10 cellular contexts compared by ENCODE assay signal in genomic region chr7:121337398-121337797, GRCh38. TPM values are rescaled to one million over a fixed set of nuclear protein-coding genes. Genes with fewer than 3 reads are reported as not detected.
DNase-seq lines count a peak whose midpoint lies in the region; ATAC-seq and TF ChIP-seq lines count a peak whose summit lies in the region.
"Had no signal": no experiment of that assay in that cellular context is flagged by ENCODE, and none has a peak within 500 bp of the region (broad histone marks: within the 10 kb centered on the region; RNA-seq: fewer than 3 reads in every experiment).

No MANE protein-coding gene starts in this region.

- POLR2A ChIA-PET in MCF 10A (lab: Yijun Ruan, JAX) = no interaction called here

- H3K4me3 ChIP-seq in breast epithelium (no peak overlapping the region), body of pancreas (no peak overlapping the region), heart right ventricle (no peak overlapping the region)

- H3K36me3 Mint-ChIP-seq in MCF 10A (ENCODE audit: insufficient read depth, unreplicated experiment) = no peaks in the 10 kb centered on the region
- H3K36me3 Mint-ChIP-seq in T-helper 2 cell treated with Interferon-gamma antibody and Interleukin-4, amounts not matched to agents 5 μg/mL and 100 μg/mL, for 36 hours (ENCODE audit: low read depth) = peaks cover 4% of the 10 kb centered on the region

- H3K9me3 Mint-ChIP-seq in MCF 10A (ENCODE audit: unreplicated experiment) = no peaks in the 10 kb centered on the region
- no peaks in the 10 kb centered on the region for H3K9me3 Mint-ChIP-seq in T-helper 2 cell treated with Interferon-gamma antibody and Interleukin-4, amounts not matched to agents 5 μg/mL and 100 μg/mL, for 36 hours
- H3K9me3 Mint-ChIP-seq: neural crest cell had no signal

- no peaks in the 10 kb centered on the region for H3K4me1 Mint-ChIP-seq in MCF 10A (ENCODE audit: insufficient read depth, unreplicated experiment)
- no peaks in the 10 kb centered on the region for H3K4me1 Mint-ChIP-seq in T-helper 2 cell treated with Interferon-gamma antibody and Interleukin-4, amounts not matched to agents 5 μg/mL and 100 μg/mL, for 36 hours (ENCODE audit: low read depth)
- H3K4me1 Mint-ChIP-seq: neural crest cell had no signal

- no peak overlapping the region for H3K4me3 Mint-ChIP-seq in MCF 10A (ENCODE audit: unreplicated experiment)
- H3K4me3 Mint-ChIP-seq in T-helper 2 cell treated with Interferon-gamma antibody and Interleukin-4, amounts not matched to agents 5 μg/mL and 100 μg/mL, for 36 hours = no peak overlapping the region
- H3K4me3 Mint-ChIP-seq: neural crest cell had no signal

- TF ChIP-seq CTCF in MCF 10A (IDR thresholded peaks at IDR 0.05; ENCODE audit: unreplicated experiment) (no peak), breast epithelium (IDR thresholded peaks at IDR 0.05) (no peak), body of pancreas (IDR thresholded peaks at IDR 0.05) (peak in 4 of 7 experiments; percentile 21 to 37 (median 30)), heart right ventricle (IDR thresholded peaks at IDR 0.05) (peak in 2 of 9 donors; percentile 21 to 24)

- H3K27ac ChIP-seq in breast epithelium = no peak overlapping the region
- no peak overlapping the region for H3K27ac ChIP-seq in body of pancreas
- no peak overlapping the region for H3K27ac ChIP-seq in heart right ventricle

- H3K36me3 ChIP-seq in breast epithelium (no peaks in the 10 kb centered on the region), body of pancreas (replicated peaks in 1 of 2; ENCODE audit: insufficient read depth in 1 of 2, low read depth in 2 of 2) (no peaks in the 10 kb centered on the region), heart right ventricle (peaks cover 0 to 2% (median 0%) of the 10 kb centered on the region in 9 donors)

- H3K4me1 ChIP-seq in breast epithelium (no peaks in the 10 kb centered on the region), body of pancreas (no peaks in the 10 kb centered on the region), heart right ventricle (no peaks in the 10 kb centered on the region)

- WGBS in body of pancreas, 2 donors = 2 to 6% methylated on average over 3 of the region's 3 CpGs
- WGBS in heart right ventricle, 2 donors = 10 to 16% methylated on average over 3 of the region's 3 CpGs

- no TSS peak for BruUV-seq in MCF 10A (replicated peaks; lab: Mats Ljungman, UMichigan)

- CTCF ChIA-PET in MCF 10A (lab: Yijun Ruan, JAX) = interaction anchor here (0.8 to 1.3 kb wide), 2 partner anchors 209 to 227 kb away, joined by 3 to 4 read pairs; no protein-coding TSS in a partner anchor

- intact Hi-C loops in MCF 10A (cut with micrococcal nuclease) (loop anchor here (10.0 kb wide), 1 partner anchor 213 kb away; no protein-coding TSS in a partner anchor), breast epithelium (cut with DNase I; ENCODE audit: low total_unique reads) (no loop called here), body of pancreas (cut with DNase I) (loop anchor here (10.0 kb wide), 1 partner anchor 223 kb away; no protein-coding TSS in a partner anchor), heart right ventricle (cut with DNase I) (no loop called here)

- ATAC-seq in body of pancreas (no peak), heart right ventricle (no peak)

- H3K27me3 ChIP-seq in breast epithelium (peaks cover 0 to 17% of the 10 kb centered on the region in 2 donors), body of pancreas (no peaks in the 10 kb centered on the region), heart right ventricle (peaks cover 0 to 43% (median 33%) of the 10 kb centered on the region in 7 donors)

- no peaks in the 10 kb centered on the region for H3K9me3 ChIP-seq in breast epithelium
- no peaks in the 10 kb centered on the region for H3K9me3 ChIP-seq in body of pancreas
- no peaks in the 10 kb centered on the region for H3K9me3 ChIP-seq in heart right ventricle

- H3K27me3 Mint-ChIP-seq in MCF 10A (ENCODE audit: insufficient read depth, unreplicated experiment) = peaks cover 30% of the 10 kb centered on the region
- peaks cover 20% of the 10 kb centered on the region for H3K27me3 Mint-ChIP-seq in T-helper 2 cell treated with Interferon-gamma antibody and Interleukin-4, amounts not matched to agents 5 μg/mL and 100 μg/mL, for 36 hours (ENCODE audit: low read depth)

- no peak for TF ChIP-seq POLR2A in breast epithelium (IDR thresholded peaks at IDR 0.05)
- no peak for TF ChIP-seq POLR2A in body of pancreas (IDR thresholded peaks at IDR 0.05)

- no peak overlapping the region for H3K27ac Mint-ChIP-seq in MCF 10A (ENCODE audit: low read depth, unreplicated experiment)
- no peak overlapping the region for H3K27ac Mint-ChIP-seq in T-helper 2 cell treated with Interferon-gamma antibody and Interleukin-4, amounts not matched to agents 5 μg/mL and 100 μg/mL, for 36 hours

- DNase-seq in MCF 10A (ENCODE audit: unreplicated experiment) (peak; percentile 31), breast epithelium (ENCODE audit: low spot score in 2 of 2) (no peak), M059J (ENCODE audit: low read depth) (peak; percentile 55), body of pancreas (no peak), stromal cell of bone marrow (ENCODE audit: low read depth) (peak; percentile 31), NCI-H2029 treated with DMSO at 0.1 percent for 48 hours (lab: John Stamatoyannopoulos, UW) (no peak), heart right ventricle (no peak)
- no peak for DNase-seq in T-helper 2 cell treated with Interferon-gamma antibody and Interleukin-4, amounts not matched to agents 5 μg/mL and 100 μg/mL, for 36 hours (ENCODE audit: low spot score)
- DNase-seq: H7 had no signal

RNA-seq across cellular contexts. Expression of gene WNT16, which starts 8.6 kb away (rescaled TPM):
- total RNA-seq in MCF 10A (2022) = not detected in 2 replicates
- under 1 TPM in 1 of 3 donors, not detected in 2; 0.15 TPM for total RNA-seq in breast epithelium
- 0.17 TPM in 1 of 2 replicates, not detected in the other for total RNA-seq in M059J (2014; rRNA removed; shearing (Covaris generic))
- total RNA-seq in body of pancreas = not detected
- total RNA-seq in heart right ventricle = not detected
- polyA plus RNA-seq in heart right ventricle = not detected
- total RNA-seq: H7, neural crest cell had no signal

RNA-seq across cellular contexts. Expression of gene FAM3C, which starts 58.7 kb away (rescaled TPM):
- 56.5 and 64.1 TPM in 2 replicates for total RNA-seq in MCF 10A (2022)
- 10 to 100 TPM; 35.8 to 89.7 (median 50.8) TPM for total RNA-seq in breast epithelium
- 45.2 and 65.2 TPM in 2 replicates for total RNA-seq in M059J (2014; rRNA removed; shearing (Covaris generic))
- 10 to 100 TPM; 33.6 to 69.3 TPM for total RNA-seq in body of pancreas
- 10 to 100 TPM; 33.3 to 51.8 (median 43.0) TPM for total RNA-seq in heart right ventricle
- polyA plus RNA-seq in heart right ventricle = 10 to 100 TPM; 16.5 to 60.8 TPM

Comparison
In these comparisons a context has a peak if more than half of its experiments do, and no peak if none do; other contexts are left out.
1. DNase-seq: peak in MCF 10A (single experiment), M059J (single experiment) and stromal cell of bone marrow (single experiment); none in breast epithelium (0 of 2), body of pancreas (0 of 4), NCI-H2029 treated with DMSO at 0.1 percent for 48 hours (single experiment), T-helper 2 cell treated with Interferon-gamma antibody and Interleukin-4, amounts not matched to agents 5 μg/mL and 100 μg/mL, for 36 hours (single experiment) and heart right ventricle (0 of 2).
2. intact Hi-C loops: an anchor here in MCF 10A (10.0 kb wide) and body of pancreas (10.0 kb wide); none called in breast epithelium and heart right ventricle.
3. CTCF ChIP-seq: peak in body of pancreas (4 of 7); none in MCF 10A (single experiment) and breast epithelium (0 of 3).